1 cellular context compared by ENCODE assay signal in the genomic region with DNA sequence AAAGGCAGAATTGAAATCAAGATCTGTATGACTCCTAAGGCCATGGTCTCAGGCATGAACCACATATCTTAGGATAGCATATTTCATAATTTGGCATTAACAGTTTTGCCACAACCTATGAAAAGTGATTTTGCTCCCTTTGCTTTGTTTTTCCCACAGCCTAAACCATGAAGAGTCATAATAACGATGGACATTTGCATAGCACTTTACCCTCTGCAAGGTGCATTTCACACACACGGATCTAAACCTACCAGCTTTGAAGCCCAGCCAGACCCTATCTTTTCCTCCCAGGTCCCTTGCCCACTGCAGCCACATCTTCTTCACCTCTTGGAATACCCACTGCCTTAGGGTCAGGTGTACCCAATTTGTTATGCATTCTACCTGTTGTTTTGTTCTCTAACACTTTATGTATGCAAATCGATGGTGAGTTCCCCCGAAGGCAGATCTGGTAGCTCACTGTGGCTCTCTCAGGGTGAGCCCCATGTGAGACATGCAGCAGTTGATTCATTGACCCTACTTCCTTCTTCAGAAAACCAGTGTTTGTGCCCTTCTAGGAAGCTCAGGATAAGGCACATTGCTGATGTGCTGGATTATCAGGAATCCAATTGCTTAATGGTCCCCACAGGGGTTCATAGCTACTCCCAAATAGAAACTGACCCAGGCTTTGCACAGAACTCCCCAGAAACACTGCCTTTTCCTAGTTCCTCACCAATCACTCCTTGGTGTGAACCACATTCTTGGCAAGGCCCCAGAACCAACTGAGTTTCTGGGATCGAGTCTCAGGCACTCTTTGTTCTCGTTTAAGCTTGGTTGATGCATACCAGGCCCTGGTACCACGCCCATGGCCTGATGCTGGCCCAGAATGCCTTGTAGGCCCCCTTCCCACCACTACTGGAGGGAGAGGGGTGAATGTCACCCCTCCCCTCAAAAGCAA.
TF ChIP-seq lines count a peak whose summit lies in the region.

No MANE protein-coding gene starts in this region.

TF ChIP-seq in GM23338, 12 proteins besides CTCF, POLR2A, EP300 and RAD21:
- TF ChIP-seq, protein P1, sequence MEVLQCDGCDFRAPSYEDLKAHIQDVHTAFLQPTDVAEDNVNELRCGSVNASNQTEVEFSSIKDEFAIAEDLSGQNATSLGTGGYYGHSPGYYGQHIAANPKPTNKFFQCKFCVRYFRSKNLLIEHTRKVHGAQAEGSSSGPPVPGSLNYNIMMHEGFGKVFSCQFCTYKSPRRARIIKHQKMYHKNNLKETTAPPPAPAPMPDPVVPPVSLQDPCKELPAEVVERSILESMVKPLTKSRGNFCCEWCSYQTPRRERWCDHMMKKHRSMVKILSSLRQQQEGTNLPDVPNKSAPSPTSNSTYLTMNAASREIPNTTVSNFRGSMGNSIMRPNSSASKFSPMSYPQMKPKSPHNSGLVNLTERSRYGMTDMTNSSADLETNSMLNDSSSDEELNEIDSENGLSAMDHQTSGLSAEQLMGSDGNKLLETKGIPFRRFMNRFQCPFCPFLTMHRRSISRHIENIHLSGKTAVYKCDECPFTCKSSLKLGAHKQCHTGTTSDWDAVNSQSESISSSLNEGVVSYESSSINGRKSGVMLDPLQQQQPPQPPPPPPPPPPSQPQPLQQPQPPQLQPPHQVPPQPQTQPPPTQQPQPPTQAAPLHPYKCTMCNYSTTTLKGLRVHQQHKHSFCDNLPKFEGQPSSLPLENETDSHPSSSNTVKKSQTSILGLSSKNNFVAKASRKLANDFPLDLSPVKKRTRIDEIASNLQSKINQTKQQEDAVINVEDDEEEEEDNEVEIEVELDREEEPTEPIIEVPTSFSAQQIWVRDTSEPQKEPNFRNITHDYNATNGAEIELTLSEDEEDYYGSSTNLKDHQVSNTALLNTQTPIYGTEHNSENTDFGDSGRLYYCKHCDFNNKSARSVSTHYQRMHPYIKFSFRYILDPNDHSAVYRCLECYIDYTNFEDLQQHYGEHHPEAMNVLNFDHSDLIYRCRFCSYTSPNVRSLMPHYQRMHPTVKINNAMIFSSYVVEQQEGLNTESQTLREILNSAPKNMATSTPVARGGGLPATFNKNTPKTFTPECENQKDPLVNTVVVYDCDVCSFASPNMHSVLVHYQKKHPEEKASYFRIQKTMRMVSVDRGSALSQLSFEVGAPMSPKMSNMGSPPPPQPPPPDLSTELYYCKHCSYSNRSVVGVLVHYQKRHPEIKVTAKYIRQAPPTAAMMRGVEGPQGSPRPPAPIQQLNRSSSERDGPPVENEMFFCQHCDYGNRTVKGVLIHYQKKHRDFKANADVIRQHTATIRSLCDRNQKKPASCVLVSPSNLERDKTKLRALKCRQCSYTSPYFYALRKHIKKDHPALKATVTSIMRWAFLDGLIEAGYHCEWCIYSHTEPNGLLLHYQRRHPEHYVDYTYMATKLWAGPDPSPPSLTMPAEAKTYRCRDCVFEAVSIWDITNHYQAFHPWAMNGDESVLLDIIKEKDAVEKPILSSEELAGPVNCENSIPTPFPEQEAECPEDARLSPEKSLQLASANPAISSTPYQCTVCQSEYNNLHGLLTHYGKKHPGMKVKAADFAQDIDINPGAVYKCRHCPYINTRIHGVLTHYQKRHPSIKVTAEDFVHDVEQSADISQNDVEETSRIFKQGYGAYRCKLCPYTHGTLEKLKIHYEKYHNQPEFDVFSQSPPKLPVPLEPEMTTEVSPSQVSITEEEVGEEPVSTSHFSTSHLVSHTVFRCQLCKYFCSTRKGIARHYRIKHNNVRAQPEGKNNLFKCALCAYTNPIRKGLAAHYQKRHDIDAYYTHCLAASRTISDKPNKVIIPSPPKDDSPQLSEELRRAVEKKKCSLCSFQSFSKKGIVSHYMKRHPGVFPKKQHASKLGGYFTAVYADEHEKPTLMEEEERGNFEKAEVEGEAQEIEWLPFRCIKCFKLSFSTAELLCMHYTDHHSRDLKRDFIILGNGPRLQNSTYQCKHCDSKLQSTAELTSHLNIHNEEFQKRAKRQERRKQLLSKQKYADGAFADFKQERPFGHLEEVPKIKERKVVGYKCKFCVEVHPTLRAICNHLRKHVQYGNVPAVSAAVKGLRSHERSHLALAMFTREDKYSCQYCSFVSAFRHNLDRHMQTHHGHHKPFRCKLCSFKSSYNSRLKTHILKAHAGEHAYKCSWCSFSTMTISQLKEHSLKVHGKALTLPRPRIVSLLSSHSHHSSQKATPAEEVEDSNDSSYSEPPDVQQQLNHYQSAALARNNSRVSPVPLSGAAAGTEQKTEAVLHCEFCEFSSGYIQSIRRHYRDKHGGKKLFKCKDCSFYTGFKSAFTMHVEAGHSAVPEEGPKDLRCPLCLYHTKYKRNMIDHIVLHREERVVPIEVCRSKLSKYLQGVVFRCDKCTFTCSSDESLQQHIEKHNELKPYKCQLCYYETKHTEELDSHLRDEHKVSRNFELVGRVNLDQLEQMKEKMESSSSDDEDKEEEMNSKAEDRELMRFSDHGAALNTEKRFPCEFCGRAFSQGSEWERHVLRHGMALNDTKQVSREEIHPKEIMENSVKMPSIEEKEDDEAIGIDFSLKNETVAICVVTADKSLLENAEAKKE (CRISPR knock-in tag; IDR thresholded peaks at IDR 0.05) = 0 out of 2 replicates have a peak, but pooled peaks have one; percentile 29
- no peak for TF ChIP-seq STAT1 (IDR thresholded peaks at IDR 0.05; ENCODE audit: unreplicated experiment)
- TF ChIP-seq EZH2 (IDR thresholded peaks at IDR 0.05; ENCODE audit: low read depth, unreplicated experiment) = no peak
